Comparison of ENCODE assay signal across 2 cellular contexts in genomic region chr6:125991653-125992052, GRCh38.
TF ChIP-seq lines count a peak whose summit lies in the region.

No MANE protein-coding gene starts in this region.

TF ChIP-seq in liver, 16 proteins besides CTCF, POLR2A, EP300 and RAD21:
- TF ChIP-seq HNF4A (conservative IDR thresholded peaks at IDR 0.05): peak; percentile 32 to 49
- no peak for TF ChIP-seq EGR1 (IDR thresholded peaks at IDR 0.05; ENCODE audit: low read depth in 2 of 2)
- TF ChIP-seq RXRA (IDR thresholded peaks at IDR 0.05): peak; percentile 70 to 82
- peak; percentile 51 for TF ChIP-seq SP1 (IDR thresholded peaks at IDR 0.05)
- TF ChIP-seq YY1 (IDR thresholded peaks at IDR 0.05): peak; percentile 16
- TF ChIP-seq GABPA (IDR thresholded peaks at IDR 0.05 in 1 of 2, conservative IDR thresholded peaks at IDR 0.05 in 1 of 2): no peak
- TF ChIP-seq ATF3 (IDR thresholded peaks at IDR 0.05): no peak
TF ChIP-seq in liver: peak in this region for 4.

TF ChIP-seq in HepG2, 621 proteins besides CTCF, POLR2A, EP300 and RAD21:
- TF ChIP-seq ATF7 (IDR thresholded peaks at IDR 0.05) (no peak), ATF7 (CRISPR knock-in tag; IDR thresholded peaks at IDR 0.05) (no peak), NFKB2 (CRISPR knock-in tag; IDR thresholded peaks at IDR 0.05; ENCODE audit: borderline replicate concordance) (no peak), ZNF510 (CRISPR knock-in tag; IDR thresholded peaks at IDR 0.05; ENCODE audit: low read depth) (no peak), CEBPZ (IDR thresholded peaks at IDR 0.05; ENCODE audit: low read length) (no peak), ZNF430 (CRISPR knock-in tag; IDR thresholded peaks at IDR 0.05) (no peak), ZNF180 (CRISPR knock-in tag; IDR thresholded peaks at IDR 0.05; ENCODE audit: borderline replicate concordance, low read depth) (no peak), NFYC (CRISPR knock-in tag; IDR thresholded peaks at IDR 0.05) (no peak), MEF2D (CRISPR knock-in tag; IDR thresholded peaks at IDR 0.05) (no peak), ZNF251 (CRISPR knock-in tag; IDR thresholded peaks at IDR 0.05) (no peak), ZNF672 (CRISPR knock-in tag; IDR thresholded peaks at IDR 0.05) (no peak), ZNF564 (CRISPR knock-in tag; IDR thresholded peaks at IDR 0.05) (no peak), HOXA3 (CRISPR knock-in tag; IDR thresholded peaks at IDR 0.05) (no peak), TRIM24 (CRISPR knock-in tag; IDR thresholded peaks at IDR 0.05) (no peak), NR2F1 (CRISPR knock-in tag; IDR thresholded peaks at IDR 0.05) (no peak), PRDM4 (CRISPR knock-in tag; IDR thresholded peaks at IDR 0.05; ENCODE audit: borderline replicate concordance) (no peak), EHMT2 (IDR thresholded peaks at IDR 0.05; ENCODE audit: borderline replicate concordance, low read depth, low read length) (no peak), CSRNP2 (CRISPR knock-in tag; conservative IDR thresholded peaks at IDR 0.05; ENCODE audit: low read depth) (no peak), ZNF652 (CRISPR knock-in tag; IDR thresholded peaks at IDR 0.05; ENCODE audit: borderline replicate concordance, low read depth) (no peak), ELF4 (CRISPR knock-in tag; IDR thresholded peaks at IDR 0.05; ENCODE audit: borderline replicate concordance) (no peak), SMYD3 (CRISPR knock-in tag; IDR thresholded peaks at IDR 0.05) (no peak)
